ENCODE assay signal across 21 cellular contexts in the genomic region with DNA sequence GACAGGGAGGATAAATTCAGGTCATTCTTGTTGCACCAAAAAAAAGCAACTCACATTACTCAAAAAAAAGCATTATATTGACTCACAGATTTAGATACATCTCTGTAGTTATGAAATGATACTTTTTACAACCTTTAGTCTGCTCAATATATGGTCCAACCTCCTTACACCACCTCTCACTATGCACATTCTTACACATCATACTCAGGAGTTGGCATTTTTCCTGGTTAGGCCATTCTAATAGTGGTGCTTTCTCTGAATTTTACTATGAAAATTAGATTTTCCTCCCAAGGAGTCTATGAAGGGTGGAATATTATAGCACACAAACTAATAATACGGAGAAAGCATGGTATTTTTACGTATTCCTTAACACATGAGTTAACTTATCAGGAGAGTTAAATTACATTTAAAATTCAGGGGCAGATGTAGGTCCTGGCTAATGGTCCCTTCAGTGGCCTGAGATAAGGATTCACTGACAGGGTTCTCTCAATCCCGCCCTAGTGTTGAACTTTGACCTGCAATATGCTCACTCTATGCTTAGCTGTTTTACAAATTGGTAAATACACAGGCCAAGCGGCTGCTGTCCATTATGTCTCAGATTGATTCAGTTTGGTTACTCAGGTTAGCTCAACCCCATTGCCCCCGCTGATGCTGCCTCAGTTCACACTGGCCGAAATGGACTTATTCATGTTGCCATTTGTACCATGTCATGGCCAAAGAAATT.
DNase-seq lines count a peak whose midpoint lies in the region; ATAC-seq and TF ChIP-seq lines count a peak whose summit lies in the region.
"Had no signal": no experiment of that assay in that cellular context is flagged by ENCODE, and none has a peak within 500 bp of the region (broad histone marks: within the 10 kb centered on the region; RNA-seq: fewer than 3 reads in every experiment).

No MANE protein-coding gene starts in this region.

- in situ Hi-C loops in astrocyte of the spinal cord (cut with HindIII; ENCODE audit: low sequenced_read_pairs): no loop called here

- TF ChIP-seq CTCF in AG10803 (conservative IDR thresholded peaks at IDR 0.05; ENCODE audit: low read length) (no peak), astrocyte of the spinal cord (IDR thresholded peaks at IDR 0.05; ENCODE audit: low read depth, low read length) (no peak), esophagus squamous epithelium (IDR thresholded peaks at IDR 0.05) (no peak)

- DNase-seq in AG10803 (ENCODE audit: low read depth) (peak; percentile 51), HuH-7 (ENCODE audit: low spot score) (peak; percentile 22), astrocyte of the spinal cord (ENCODE audit: low read depth, low spot score) (peak; percentile 35), left lobe of liver (ENCODE audit: low spot score) (no peak), esophagus squamous epithelium (lab: John Stamatoyannopoulos, UW) (no peak), germinal center (ENCODE audit: low spot score) (no peak), DMS114 treated with DMSO at 0.1 percent for 48 hours (lab: John Stamatoyannopoulos, UW; ENCODE audit: unreplicated experiment) (no peak), RKO (ENCODE audit: low spot score) (no peak)
- DNase-seq: ACHN; activated CD4-positive, alpha-beta T cell treated with anti-CD3 and anti-CD28 coated beads for 1 hour; activated CD8-positive, alpha-beta T cell treated with anti-CD3 and anti-CD28 coated beads for 36 hours; Calu3; naive thymus-derived CD4-positive, alpha-beta T cell; NCI-H2081; NCI-H446; NCI-H82; stimulated activated naive CD4-positive, alpha-beta T cell treated with Interleukin-2 at 50 U/mL for 16 hours; T-helper 2 cell had no signal

- no peak overlapping the region for H3K27ac ChIP-seq in esophagus squamous epithelium
- H3K27ac ChIP-seq: epithelial cell of prostate, hepatocyte had no signal

- WGBS in esophagus squamous epithelium, 2 donors: 82 to 88% methylated on average over 6 of the region's 6 CpGs

- TF ChIP-seq POLR2A in esophagus squamous epithelium (IDR thresholded peaks at IDR 0.05): no peak

- H3K4me1 ChIP-seq in esophagus squamous epithelium: no peaks in the 10 kb centered on the region

- no peaks in the 10 kb centered on the region for H3K36me3 ChIP-seq in esophagus squamous epithelium

- no peaks in the 10 kb centered on the region for H3K9me3 ChIP-seq in esophagus squamous epithelium

- H3K4me3 ChIP-seq in AG10803 (ENCODE audit: low read length): no peak overlapping the region
- H3K4me3 ChIP-seq in astrocyte of the spinal cord (ENCODE audit: low read depth, low read length): no peak overlapping the region
- H3K4me3 ChIP-seq in esophagus squamous epithelium: no peak overlapping the region
- H3K4me3 ChIP-seq: hepatocyte had no signal

- ATAC-seq in left lobe of liver: peak; percentile 93
- ATAC-seq: activated CD8-positive, alpha-beta T cell treated with anti-CD3 and anti-CD28 coated beads for 36 hours; SK-N-SH treated with all-trans-retinoic acid at 6 μM for 48 hours had no signal

- no peaks in the 10 kb centered on the region for H3K27me3 ChIP-seq in esophagus squamous epithelium
- H3K27me3 ChIP-seq: hepatocyte had no signal

- intact Hi-C loops in esophagus squamous epithelium (cut with DNase I): no loop called here

Comparison
In these comparisons a context has a peak if more than half of its experiments do, and no peak if none do; other contexts are left out.
1. DNase-seq: peak in AG10803 (single experiment), HuH-7 (single experiment) and astrocyte of the spinal cord (single experiment); none in left lobe of liver (single experiment), esophagus squamous epithelium (single experiment), germinal center (single experiment), DMS114 treated with DMSO at 0.1 percent for 48 hours (single experiment) and RKO (single experiment).